Comparison of ENCODE assay signal across 8 cellular contexts in the genomic region with DNA sequence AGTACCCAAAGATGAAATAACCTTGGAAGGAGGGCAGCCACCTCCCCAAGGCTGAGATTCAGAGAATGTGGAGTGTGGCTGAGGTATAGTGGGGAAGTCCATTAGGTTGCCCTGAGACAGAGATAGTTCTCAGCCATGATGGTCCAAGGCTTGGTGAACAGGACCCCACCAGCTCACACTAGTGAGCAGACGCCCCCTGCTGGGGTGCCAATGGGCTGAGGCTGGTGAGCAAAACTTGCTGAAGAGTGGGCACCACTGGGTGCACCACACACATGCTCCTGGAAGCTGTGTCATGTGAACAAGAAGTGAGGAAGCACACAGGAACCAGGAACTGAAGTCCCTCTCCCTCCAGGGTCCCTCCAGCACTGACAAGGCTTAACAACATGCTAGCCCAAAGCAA. TPM values are rescaled to one million over a fixed set of nuclear protein-coding genes. Genes with fewer than 3 reads are reported as not detected.
DNase-seq lines count a peak whose midpoint lies in the region; ATAC-seq, FAIRE-seq and TF ChIP-seq lines count a peak whose summit lies in the region.

No MANE protein-coding gene starts in this region.

- TF ChIP-seq RAD21 in K562 (CRISPR knock-in tag; conservative IDR thresholded peaks at IDR 0.05 in 1 of 2, IDR thresholded peaks at IDR 0.05 in 1 of 2) = peak; percentile 39 to 74; a peak in 3 of 4 replicates

- 0% methylated on average over 1 of the region's 1 CpG for WGBS in K562 (ENCODE audit: insufficient coverage, low coverage, missing lambda C conversion rate)

- no TSS peak for BruUV-seq in K562 (replicated peaks; lab: Mats Ljungman, UMichigan)

- no peaks in the 10 kb centered on the region for H4K20me1 ChIP-seq in K562 (replicated peaks; ENCODE audit: control insufficient read depth, insufficient read depth, low read length)

- H2AFZ ChIP-seq in K562 (ENCODE audit: low read depth, low read length) = peak overlapping the region; percentile 17; the same call in 1 of the 2 replicates

- H3K36me3 Mint-ChIP-seq in T-cell (no peaks in the 10 kb centered on the region), memory B cell (no peaks in the 10 kb centered on the region)

- CTCF ChIA-PET in T-cell (lab: Charles Lee) (interaction anchor here (0.6 to 1.4 kb wide), 5 partner anchors 9 to 341 kb away, joined by 3 to 7 read pairs (median 3); a partner anchor contains a TSS), K562 (lab: Yijun Ruan, JAX; ENCODE audit: low intra/inter-chr PET ratio) (no interaction called here)

- no peaks in the 10 kb centered on the region for H3K36me3 ChIP-seq in K562 (ENCODE audit: control insufficient read depth, insufficient read depth, low read length)

- H3K4me3 ChIP-seq in HL-60 (replicated peaks; ENCODE audit: insufficient read depth, low read length) = no peak overlapping the region
- no peak overlapping the region for H3K4me3 ChIP-seq in K562

- H3K4me1 ChIP-seq in K562 (replicated peaks in 1 of 2; ENCODE audit: control insufficient read depth in 2 of 2, insufficient read depth in 2 of 2, low read length in 2 of 2) = no peaks in the 10 kb centered on the region

- H3K9me3 Mint-ChIP-seq in T-cell = no peaks in the 10 kb centered on the region
- H3K9me3 Mint-ChIP-seq in memory B cell = no peaks in the 10 kb centered on the region

- H3K4me3 Mint-ChIP-seq in T-cell = no peak overlapping the region
- H3K4me3 Mint-ChIP-seq in memory B cell = no peak overlapping the region

- H3K27me3 Mint-ChIP-seq in T-cell = peaks cover 2 to 6% of the 10 kb centered on the region in 2 donors
- H3K27me3 Mint-ChIP-seq in memory B cell = peaks cover 3% of the 10 kb centered on the region

- no peaks in the 10 kb centered on the region for H3K9me3 ChIP-seq in K562 (replicated peaks; ENCODE audit: control insufficient read depth, insufficient read depth, low read depth, low read length)

- H3K27ac Mint-ChIP-seq in T-cell = no peak overlapping the region
- H3K27ac Mint-ChIP-seq in memory B cell = no peak overlapping the region

- H3K9ac ChIP-seq in K562 (ENCODE audit: insufficient read depth in 1 of 2, low read depth in 2 of 2, low read length in 2 of 2) = no peak overlapping the region

- no peak overlapping the region for H3K4me2 ChIP-seq in K562 (ENCODE audit: insufficient read depth, low read length)

- TF ChIP-seq CTCF in HL-60 (IDR thresholded peaks at IDR 0.05; ENCODE audit: insufficient read depth, low read length) (peak; percentile 45), K562 (IDR thresholded peaks at IDR 0.05 in 2 of 3, conservative IDR thresholded peaks at IDR 0.05 in 1 of 3; ENCODE audit: insufficient read depth in 2 of 3, low read depth in 1 of 3, low read length in 3 of 3) (peak; percentile 65 to 83 (median 71))

- ATAC-seq in T-cell (replicated peaks in 1 of 4) = peak in 1 of 4 experiments; percentile 64
- peak; percentile 82 for ATAC-seq in K562
- peak; percentile 70 for ATAC-seq in memory B cell (ENCODE audit: low read depth)
- no peak for ATAC-seq in GM21528 (IDR thresholded peaks at IDR 0.05; ENCODE audit: low FRiP score, unreplicated experiment)
- ATAC-seq in GM18867 (IDR thresholded peaks at IDR 0.05; ENCODE audit: unreplicated experiment) = no peak

- H3K27me3 ChIP-seq in HL-60 (ENCODE audit: insufficient read depth, poor library complexity, severe bottlenecking) (no peaks in the 10 kb centered on the region), K562 (ENCODE audit: control insufficient read depth in 2 of 2, insufficient read depth in 2 of 2, low read length in 2 of 2) (no peaks in the 10 kb centered on the region)

- no peak overlapping the region for H3K27ac ChIP-seq in HL-60 (replicated peaks)
- H3K27ac ChIP-seq in K562 (ENCODE audit: extremely low read depth, low read depth, low read length) = no peak overlapping the region

- H3K79me2 ChIP-seq in K562 (ENCODE audit: control insufficient read depth, insufficient read depth, low read length) = no peaks in the 10 kb centered on the region

- no peak for TF ChIP-seq POLR2A in K562 (conservative IDR thresholded peaks at IDR 0.05)

- no peaks in the 10 kb centered on the region for H3K4me1 Mint-ChIP-seq in T-cell
- peaks cover 3% of the 10 kb centered on the region for H3K4me1 Mint-ChIP-seq in memory B cell

- POLR2A ChIA-PET in T-cell (lab: Charles Lee) (no interaction called here), K562 (lab: Yijun Ruan, JAX) (no interaction called here)

- no peaks in the 10 kb centered on the region for H3K9me1 ChIP-seq in K562 (ENCODE audit: control insufficient read depth, insufficient read depth, low read length)

- in situ Hi-C loops in K562 (cut with MboI) = loop anchor here (5.0 to 25.0 kb wide), 2 partner anchors 313 to 578 kb away; a partner anchor contains a TSS

- intact Hi-C loops in K562 (cut with micrococcal nuclease) = loop anchor here (10.0 kb wide), 1 partner anchor 339 kb away; no protein-coding TSS in a partner anchor

- FAIRE-seq in K562 (lab: Jason Lieb, UNC) = peak; percentile 6

- DNase-seq in NCI-H2081 (lab: John Stamatoyannopoulos, UW) = peak; percentile 2 to 20
- no peak for DNase-seq in NCI-H2081 treated with DMSO at 0.1 percent for 48 hours (lab: John Stamatoyannopoulos, UW)
- peak in 1 of 2 experiments; percentile 68 for DNase-seq in HL-60 (ENCODE audit: low read depth in 1 of 2, low spot score in 1 of 2)
- peak in 22 of 34 experiments; percentile 7 to 45 (median 24) for DNase-seq in T-cell
- DNase-seq in K562 (ENCODE audit: extremely low read depth in 1 of 4, low spot score in 3 of 4) = peak; percentile 34 to 69 (median 48)
- DNase-seq in memory B cell (ENCODE audit: low spot score in 2 of 2) = peak; percentile 29 to 31

- no peak for TF ChIP-seq EP300 in K562 (IDR thresholded peaks at IDR 0.05; ENCODE audit: low read length)

TF ChIP-seq in K562, 482 proteins besides CTCF, POLR2A, EP300 and RAD21 (continues in another document):
- TF ChIP-seq TAF7 (tag; IDR thresholded peaks at IDR 0.05) (no peak), CHD4 (IDR thresholded peaks at IDR 0.05; ENCODE audit: insufficient read depth, insufficient replicate concordance, low read depth, low read length, poor library complexity, severe bottlenecking) (no peak), ZNF347 (CRISPR knock-in tag; IDR thresholded peaks at IDR 0.05; ENCODE audit: low read depth) (no peak), MYNN (IDR thresholded peaks at IDR 0.05) (peak; percentile 72; the same call in 1 of the 2 replicates), MYNN (CRISPR knock-in tag; IDR thresholded peaks at IDR 0.05) (no peak), SRSF9 (IDR thresholded peaks at IDR 0.05; ENCODE audit: borderline replicate concordance, low read depth, low read length) (no peak), ATF1 (CRISPR knock-in tag; IDR thresholded peaks at IDR 0.05) (no peak), ATF1 (tag; IDR thresholded peaks at IDR 0.05) (no peak), ZNF184 (CRISPR knock-in tag; IDR thresholded peaks at IDR 0.05) (no peak), ZKSCAN1 (IDR thresholded peaks at IDR 0.05; ENCODE audit: low read depth, low read length) (no peak), L3MBTL2 (IDR thresholded peaks at IDR 0.05) (no peak), HNRNPL (IDR thresholded peaks at IDR 0.05; ENCODE audit: low read depth, low read length) (peak; percentile 58; the same call in 1 of the 2 replicates), SMC3 (conservative IDR thresholded peaks at IDR 0.05; ENCODE audit: insufficient read depth, low read depth, low read length) (peak; percentile 71), KAT8 (IDR thresholded peaks at IDR 0.05; ENCODE audit: low read depth) (no peak), ZNF175 (CRISPR knock-in tag; IDR thresholded peaks at IDR 0.05; ENCODE audit: low read depth) (no peak), RAD51 (IDR thresholded peaks at IDR 0.05; ENCODE audit: borderline replicate concordance, low read depth) (no peak)

RNA-seq across cellular contexts. Expression of a gene that starts 8.9 kb away (rescaled TPM):
- total RNA-seq in T-cell = 1 to 10 TPM; 1.3 to 2.7 (median 1.4) TPM
- 173 and 352 TPM in 2 replicates for total RNA-seq in K562 (2011; cell fraction: chromatin; rRNA removed; ENCODE audit: low replicate concordance)
- 92.4 and 117 TPM in 2 replicates for total RNA-seq in K562 (2011; cell fraction: nucleolus; rRNA removed)
- 138 and 171 TPM in 2 replicates for total RNA-seq in K562 (2011; cell fraction: nucleoplasm; rRNA removed)
- total RNA-seq in K562 (2014; rRNA removed) = 16.3 and 17.5 TPM in 2 replicates
- total RNA-seq in K562 (2014; rRNA removed; fragmentation: Illumina TruSeq; extraction: Trizol) = 30.5 and 38.3 TPM in 2 replicates
- 21.2 and 23.7 TPM in 2 replicates for total RNA-seq in K562 (2015; rRNA removed; fragmentation: Illumina TruSeq; extraction: Trizol)
- total RNA-seq in K562 (2021) = 27.0 and 27.4 TPM in 2 replicates
- polyA plus RNA-seq in K562 (2011; rRNA removed) = 45.6 and 55.0 TPM in 2 replicates
- 19.5 and 28.3 TPM in 2 replicates for polyA plus RNA-seq in K562 (2011; cell fraction: cytosol; rRNA removed)
- polyA plus RNA-seq in K562 (2011; cell fraction: nucleus; rRNA removed) = 45.8 and 53.1 TPM in 2 replicates
- 33.4 and 68.8 TPM in 2 replicates for polyA plus RNA-seq in K562 (2012)
- polyA plus RNA-seq in K562 (2014; fragmentation: Illumina TruSeq; extraction: Trizol) = 22.4 and 24.1 TPM in 2 replicates
- 10 to 100 TPM; 25.4 to 26.6 TPM for polyA plus RNA-seq in K562 (2014; fragmentation: Nextera tagmentation; extraction: Ambion mirVana)
- 19.7 and 20.4 TPM in 2 replicates for polyA plus RNA-seq in K562 (2014; rRNA removed)
- 104 and 108 TPM in 2 replicates for polyA minus RNA-seq in K562 (2011; rRNA and poly(A)+ RNA removed)
- 23.8 and 28.0 TPM in 2 replicates for polyA minus RNA-seq in K562 (2011; cell fraction: cytosol; rRNA and poly(A)+ RNA removed)
- polyA minus RNA-seq in K562 (2011; cell fraction: nucleus; rRNA and poly(A)+ RNA removed) = 101 and 137 TPM in 2 replicates

RNA-seq across cellular contexts. Expression of a gene that starts 9.3 kb away (rescaled TPM):
- total RNA-seq in T-cell (10 to 100 TPM; 16.1 to 24.8 (median 22.8) TPM), K562 (2014; rRNA removed) (75.5 and 81.1 TPM in 2 replicates), K562 (2014; rRNA removed; fragmentation: Illumina TruSeq; extraction: Trizol) (89.9 and 95.4 TPM in 2 replicates), K562 (2015; rRNA removed; fragmentation: Illumina TruSeq; extraction: Trizol) (69.6 and 72.6 TPM in 2 replicates), K562 (2021) (72.6 and 76.1 TPM in 2 replicates)
- total RNA-seq in K562 (2011; cell fraction: chromatin; rRNA removed; ENCODE audit: low replicate concordance) = 28.8 and 48.0 TPM in 2 replicates
- 30.0 and 34.1 TPM in 2 replicates for total RNA-seq in K562 (2011; cell fraction: nucleolus; rRNA removed)
- 49.3 and 76.5 TPM in 2 replicates for total RNA-seq in K562 (2011; cell fraction: nucleoplasm; rRNA removed)
- polyA plus RNA-seq in K562 (2011; rRNA removed) (71.0 and 113 TPM in 2 replicates), K562 (2014; fragmentation: Illumina TruSeq; extraction: Trizol) (57.3 and 65.0 TPM in 2 replicates), K562 (2014; fragmentation: Nextera tagmentation; extraction: Ambion mirVana) (10 to 100 TPM; 17.0 to 22.7 TPM), K562 (2014; rRNA removed) (54.3 and 61.1 TPM in 2 replicates)
- polyA plus RNA-seq in K562 (2011; cell fraction: cytosol; rRNA removed) = 33.0 and 39.6 TPM in 2 replicates
- 17.0 and 25.6 TPM in 2 replicates for polyA plus RNA-seq in K562 (2011; cell fraction: nucleus; rRNA removed)
- 56.1 and 61.4 TPM in 2 replicates for polyA plus RNA-seq in K562 (2012)
- 85.3 and 101 TPM in 2 replicates for polyA minus RNA-seq in K562 (2011; rRNA and poly(A)+ RNA removed)
- polyA minus RNA-seq in K562 (2011; cell fraction: cytosol; rRNA and poly(A)+ RNA removed) = 29.8 and 46.7 TPM in 2 replicates
- polyA minus RNA-seq in K562 (2011; cell fraction: nucleus; rRNA and poly(A)+ RNA removed) = 14.5 and 15.4 TPM in 2 replicates

Comparison
In these comparisons a context has a peak if more than half of its experiments do, and no peak if none do; other contexts are left out.
1. ATAC-seq: peak in K562 (single experiment) and memory B cell (single experiment); none in GM21528 (single experiment) and GM18867 (single experiment).
2. RNA of a gene that starts 8.9 kb away (total RNA-seq): 16.3 to 352 TPM in K562; 1.3 to 2.7 TPM in T-cell; every median in the first group is over 4 times any median in the second.